In genomic region chr11:128890543-128891409, GRCh38 we compare ENCODE assay signal across 7 cellular contexts. TPM values are rescaled to one million over a fixed set of nuclear protein-coding genes. Genes with fewer than 3 reads are reported as not detected.
A peak's percentile ranks its signal among the peaks of the same experiment; 100 is the strongest.
DNase-seq lines count a peak whose midpoint lies in the region; ATAC-seq lines count a peak whose summit lies in the region.

Gene KCNJ5 (plus strand): TSS chr11:128891356. CDS start chr11:128911274, 19,918 bp downstream.

- no peak within 1 kb of the TSS for H3K27ac Mint-ChIP-seq in naive thymus-derived CD4-positive, alpha-beta T cell

- POLR2A ChIA-PET in naive thymus-derived CD4-positive, alpha-beta T cell (lab: Charles Lee): interaction anchor here (1.5 kb wide), 1 partner anchor 13 kb away, joined by 3 read pairs; no protein-coding TSS in a partner anchor

- peaks cover 8 to 15% of the 10 kb centered on the region in 2 donors for H3K4me1 ChIP-seq in esophagus (ENCODE audit: control insufficient read depth in 2 of 2, insufficient read depth in 2 of 2, low read length in 1 of 2)
- no peaks in the 10 kb centered on the region for H3K4me1 ChIP-seq in naive thymus-derived CD4-positive, alpha-beta T cell (ENCODE audit: control insufficient read depth in 2 of 2, insufficient read depth in 2 of 2, low read length in 2 of 2)

- H3K9me3 Mint-ChIP-seq in naive thymus-derived CD4-positive, alpha-beta T cell: peaks cover 0 to 4% (median 0%) of the 10 kb centered on the region in 11 donors

- CTCF ChIA-PET in naive thymus-derived CD4-positive, alpha-beta T cell (lab: Charles Lee): no interaction called here

- intact Hi-C loops in naive thymus-derived CD4-positive, alpha-beta T cell (cut with micrococcal nuclease): no loop called here

- ATAC-seq in HG03432 (IDR thresholded peaks at IDR 0.05; ENCODE audit: unreplicated experiment) (peak; percentile 24), HG03139 (IDR thresholded peaks at IDR 0.05; ENCODE audit: unreplicated experiment) (no peak), GM21360 (IDR thresholded peaks at IDR 0.05; ENCODE audit: unreplicated experiment) (no peak)
- ATAC-seq in naive thymus-derived CD4-positive, alpha-beta T cell: peak; percentile 52

- no peaks in the 10 kb centered on the region for H3K36me3 ChIP-seq in esophagus (ENCODE audit: control insufficient read depth in 2 of 2, insufficient read depth in 2 of 2, low read length in 1 of 2)
- no peaks in the 10 kb centered on the region for H3K36me3 ChIP-seq in naive thymus-derived CD4-positive, alpha-beta T cell (ENCODE audit: control insufficient read depth in 2 of 3, insufficient read depth in 3 of 3, low read length in 3 of 3)

- H3K4me1 Mint-ChIP-seq in naive thymus-derived CD4-positive, alpha-beta T cell: peaks cover 5 to 24% (median 9%) of the 10 kb centered on the region in 7 donors

- H3K9me3 ChIP-seq in esophagus (ENCODE audit: control insufficient read depth in 2 of 2, insufficient read depth in 1 of 2, low read depth in 1 of 2, low read length in 1 of 2): no peaks in the 10 kb centered on the region
- H3K9me3 ChIP-seq in naive thymus-derived CD4-positive, alpha-beta T cell (ENCODE audit: control insufficient read depth in 2 of 3, low read length in 3 of 3): no peaks in the 10 kb centered on the region

- peak; percentile 63 for DNase-seq in SW480 (ENCODE audit: low spot score)
- DNase-seq in naive thymus-derived CD4-positive, alpha-beta T cell: peak in 1 of 9 donors; percentile 21
- DNase-seq in dedifferentiated amniotic fluid mesenchymal stem cell (ENCODE audit: extremely low spot score): no peak

- peak within 1 kb of the TSS; percentile 80 to 90 (median 84) for H3K4me3 Mint-ChIP-seq in naive thymus-derived CD4-positive, alpha-beta T cell

- peaks cover 53 to 71% (median 67%) of the 10 kb centered on the region in 5 donors for H3K27me3 Mint-ChIP-seq in naive thymus-derived CD4-positive, alpha-beta T cell

- no peak within 1 kb of the TSS for H3K27ac ChIP-seq in esophagus (ENCODE audit: low read depth in 2 of 2, low read length in 1 of 2)
- H3K27ac ChIP-seq in naive thymus-derived CD4-positive, alpha-beta T cell (ENCODE audit: low read depth, low read length): no peak within 1 kb of the TSS

- H3K27me3 ChIP-seq in esophagus (ENCODE audit: control insufficient read depth in 1 of 2, insufficient read depth in 2 of 2, low read length in 2 of 2): no peaks in the 10 kb centered on the region
- H3K27me3 ChIP-seq in naive thymus-derived CD4-positive, alpha-beta T cell (ENCODE audit: control insufficient read depth in 2 of 2, insufficient read depth in 2 of 2, low read length in 2 of 2): peaks cover 5 to 15% of the 10 kb centered on the region in 2 donors

- WGBS in esophagus, 2 donors: 1% methylated on average over 65 to 86 of the region's 86 CpGs

- H3K36me3 Mint-ChIP-seq in naive thymus-derived CD4-positive, alpha-beta T cell: peaks cover 0 to 5% (median 0%) of the 10 kb centered on the region in 5 donors

- H3K4me3 ChIP-seq in esophagus (ENCODE audit: low read depth in 1 of 2, low read length in 2 of 2): peak within 1 kb of the TSS; percentile 42 to 49
- peak within 1 kb of the TSS; percentile 52 for H3K4me3 ChIP-seq in naive thymus-derived CD4-positive, alpha-beta T cell (ENCODE audit: low read length)

RNA-seq across cellular contexts. Expression of gene KCNJ5, which starts in this region (rescaled TPM):
- polyA plus RNA-seq in esophagus: under 1 TPM; 0.08 to 0.27 TPM
- total RNA-seq in naive thymus-derived CD4-positive, alpha-beta T cell: under 1 TPM in 3 of 5 experiments, not detected in 2; 0.11 to 0.24 (median 0.17) TPM
- not detected for polyA plus RNA-seq in naive thymus-derived CD4-positive, alpha-beta T cell

Comparison
In these comparisons a context has a peak if more than half of its experiments do, and no peak if none do; other contexts are left out.
1. Peak in ATAC-seq and H3K4me3 ChIP-seq in naive thymus-derived CD4-positive, alpha-beta T cell; RNA of the gene not detected or under 1 TPM.